In genomic region chr4:13483142-13484044, GRCh38 we compare ENCODE assay signal across 8 cellular contexts. TPM values are rescaled to one million over a fixed set of nuclear protein-coding genes. Genes with fewer than 3 reads are reported as not detected.
DNase-seq lines count a peak whose midpoint lies in the region; ATAC-seq and TF ChIP-seq lines count a peak whose summit lies in the region.

No MANE protein-coding gene starts in this region.

- peak overlapping the region; percentile 90 for H3K4me2 ChIP-seq in BLaER1

- H3K4me1 Mint-ChIP-seq in activated naive CD8-positive, alpha-beta T cell treated with anti-CD3 and anti-CD28 coated beads, Interleukin-2, amount 10 ng/mL, durations not matched to agents 7 days and 5 days: peaks cover 22% of the 10 kb centered on the region

- H3K27me3 Mint-ChIP-seq in activated naive CD8-positive, alpha-beta T cell treated with anti-CD3 and anti-CD28 coated beads, Interleukin-2, amount 10 ng/mL, durations not matched to agents 7 days and 5 days: peaks cover 8% of the 10 kb centered on the region

- H3K4me3 Mint-ChIP-seq in activated naive CD8-positive, alpha-beta T cell treated with anti-CD3 and anti-CD28 coated beads, Interleukin-2, amount 10 ng/mL, durations not matched to agents 7 days and 5 days: peak overlapping the region; percentile 96

- H3K27ac ChIP-seq in BLaER1 (peak overlapping the region; percentile 100), neutrophil (peak overlapping the region; percentile 96)

- ATAC-seq in GM18870 (IDR thresholded peaks at IDR 0.05; ENCODE audit: unreplicated experiment) (peak; percentile 15), HG03135 (IDR thresholded peaks at IDR 0.05; ENCODE audit: unreplicated experiment) (peak; percentile 16)
- ATAC-seq in activated naive CD8-positive, alpha-beta T cell treated with anti-CD3 and anti-CD28 coated beads, Interleukin-2, amount 10 ng/mL, durations not matched to agents 7 days and 5 days (ENCODE audit: low read depth): peak; percentile 1

- peak overlapping the region; percentile 83 for H3K27ac Mint-ChIP-seq in activated naive CD8-positive, alpha-beta T cell treated with anti-CD3 and anti-CD28 coated beads, Interleukin-2, amount 10 ng/mL, durations not matched to agents 7 days and 5 days

- no peaks in the 10 kb centered on the region for H3K27me3 ChIP-seq in BLaER1
- H3K27me3 ChIP-seq in neutrophil: peaks cover 33% of the 10 kb centered on the region

- peaks cover 2% of the 10 kb centered on the region for H3K36me3 Mint-ChIP-seq in activated naive CD8-positive, alpha-beta T cell treated with anti-CD3 and anti-CD28 coated beads, Interleukin-2, amount 10 ng/mL, durations not matched to agents 7 days and 5 days

- no peaks in the 10 kb centered on the region; the same call in 1 of the 2 replicates for H3K36me3 ChIP-seq in BLaER1
- H3K36me3 ChIP-seq in neutrophil: peaks cover 4% of the 10 kb centered on the region

- H3K4me3 ChIP-seq in BLaER1 (peak overlapping the region; percentile 99), neutrophil (ENCODE audit: low read depth in 1 of 2, low read length in 1 of 2) (peak overlapping the region; percentile 79 to 95)

- H3K9me3 Mint-ChIP-seq in activated naive CD8-positive, alpha-beta T cell treated with anti-CD3 and anti-CD28 coated beads, Interleukin-2, amount 10 ng/mL, durations not matched to agents 7 days and 5 days: no peaks in the 10 kb centered on the region

- H3K9me3 ChIP-seq in BLaER1 (no peaks in the 10 kb centered on the region), neutrophil (no peaks in the 10 kb centered on the region)

- peaks cover 15% of the 10 kb centered on the region for H3K4me1 ChIP-seq in BLaER1
- H3K4me1 ChIP-seq in neutrophil (ENCODE audit: control insufficient read depth in 1 of 2, insufficient read depth in 1 of 2, low read depth in 1 of 2, low read length in 1 of 2): peaks cover 19 to 20% of the 10 kb centered on the region in 2 experiments

- H3K9ac ChIP-seq in BLaER1: peak overlapping the region; percentile 99

- TF ChIP-seq CTCF in neutrophil (IDR thresholded peaks at IDR 0.05): no peak

- peaks cover 49% of the 10 kb centered on the region for H4K20me1 ChIP-seq in BLaER1

- DNase-seq in NCI-H82 treated with DMSO at 0.1 percent for 48 hours (lab: John Stamatoyannopoulos, UW; ENCODE audit: unreplicated experiment) (peak; percentile 32), globus pallidus (ENCODE audit: low spot score) (peak; percentile 55), middle frontal gyrus (ENCODE audit: extremely low spot score, low spot score) (no peak)
- no peak for DNase-seq in activated naive CD8-positive, alpha-beta T cell treated with anti-CD3 and anti-CD28 coated beads, Interleukin-2, amount 10 ng/mL, durations not matched to agents 7 days and 5 days

- POLR2A ChIA-PET in activated naive CD8-positive, alpha-beta T cell treated with anti-CD3 and anti-CD28 coated beads, Interleukin-2, amount 10 ng/mL, durations not matched to agents 7 days and 5 days (lab: Charles Lee): interaction anchor here (0.7 kb wide), 1 partner anchor 60 kb away, joined by 3 read pairs; no protein-coding TSS in a partner anchor

RNA-seq across cellular contexts. Expression of gene RAB28, which starts 0.7 kb away (rescaled TPM):
- 10 to 100 TPM; 16.4 to 18.5 TPM for total RNA-seq in activated naive CD8-positive, alpha-beta T cell treated with anti-CD3 and anti-CD28 coated beads, Interleukin-2, amount 10 ng/mL, durations not matched to agents 7 days and 5 days

Comparison
In these comparisons a context has a peak if more than half of its experiments do, and no peak if none do; other contexts are left out.
1. DNase-seq: peak in NCI-H82 treated with DMSO at 0.1 percent for 48 hours (single experiment) and globus pallidus (single experiment); none in activated naive CD8-positive, alpha-beta T cell treated with anti-CD3 and anti-CD28 coated beads, Interleukin-2, amount 10 ng/mL, durations not matched to agents 7 days and 5 days (single experiment) and middle frontal gyrus (single experiment).
2. Peak in every context shown above with its lines, with median percentiles within 50 percentile points of each other: ATAC-seq.